ENCODE assay signal across 12 cellular contexts in the genomic region with DNA sequence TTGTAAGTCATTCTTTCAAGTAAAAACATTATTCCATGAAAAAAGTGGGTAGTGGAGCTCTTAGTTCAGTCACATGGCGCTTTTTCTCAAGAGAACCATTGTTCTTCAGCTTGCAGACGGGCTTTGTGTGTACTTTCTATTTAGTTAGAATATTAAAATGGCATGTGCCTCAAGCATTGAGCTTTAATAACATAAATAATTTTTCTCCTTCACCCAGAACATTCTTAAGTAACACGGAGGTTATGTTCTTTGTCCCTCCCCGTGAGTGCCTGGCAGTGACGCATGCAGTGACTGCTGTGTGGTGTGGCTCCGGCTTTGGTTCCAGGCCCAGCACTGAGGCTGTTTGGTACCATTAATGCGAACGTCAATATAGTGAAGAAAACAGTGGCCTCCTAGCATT.
A peak's percentile ranks its signal among the peaks of the same experiment; 100 is the strongest.
DNase-seq lines count a peak whose midpoint lies in the region; ATAC-seq lines count a peak whose summit lies in the region.
"Had no signal": no experiment of that assay in that cellular context is flagged by ENCODE, and none has a peak within 500 bp of the region (broad histone marks: within the 10 kb centered on the region; RNA-seq: fewer than 3 reads in every experiment).

No MANE protein-coding gene starts in this region.

- H3K27me3 Mint-ChIP-seq in activated naive CD4-positive, alpha-beta T cell treated with anti-CD3 and anti-CD28 coated beads for 36 hours (ENCODE audit: low read depth): peaks cover 5% of the 10 kb centered on the region

- in situ Hi-C loops in SK-MEL-5 (cut with HindIII; ENCODE audit: low pct_unique_long_range_greater_than_20kb, low sequenced_read_pairs): no loop called here

- CTCF ChIA-PET in activated naive CD4-positive, alpha-beta T cell treated with anti-CD3 and anti-CD28 coated beads for 36 hours (lab: Charles Lee): no interaction called here

- no peak overlapping the region for H3K4me3 Mint-ChIP-seq in activated naive CD4-positive, alpha-beta T cell treated with anti-CD3 and anti-CD28 coated beads for 36 hours
- H3K4me3 Mint-ChIP-seq: HFFc6 had no signal

- no peaks in the 10 kb centered on the region for H3K9me3 Mint-ChIP-seq in activated naive CD4-positive, alpha-beta T cell treated with anti-CD3 and anti-CD28 coated beads for 36 hours

- H3K36me3 Mint-ChIP-seq in activated naive CD4-positive, alpha-beta T cell treated with anti-CD3 and anti-CD28 coated beads for 36 hours (ENCODE audit: low read depth): no peaks in the 10 kb centered on the region

- H3K27ac ChIP-seq in cingulate gyrus (ENCODE audit: low read depth, low read length): peak overlapping the region; percentile 21
- H3K27ac ChIP-seq: BLaER1, HL-60, PC-9 had no signal

- intact Hi-C loops in activated naive CD4-positive, alpha-beta T cell treated with anti-CD3 and anti-CD28 coated beads for 36 hours (cut with micrococcal nuclease): no loop called here

- H3K27ac Mint-ChIP-seq in activated naive CD4-positive, alpha-beta T cell treated with anti-CD3 and anti-CD28 coated beads for 36 hours: no peak overlapping the region
- H3K27ac Mint-ChIP-seq: HFFc6 had no signal

- ATAC-seq in GM18873 (IDR thresholded peaks at IDR 0.05; ENCODE audit: low FRiP score, unreplicated experiment): no peak

- no peaks in the 10 kb centered on the region for H3K4me1 Mint-ChIP-seq in activated naive CD4-positive, alpha-beta T cell treated with anti-CD3 and anti-CD28 coated beads for 36 hours (ENCODE audit: low read depth)

- DNase-seq in SK-MEL-5 (ENCODE audit: low read depth, low spot score): peak; percentile 94
- peak in 32 of 51 donors; percentile 16 to 76 (median 50) for DNase-seq in hypothalamus (lab: John Stamatoyannopoulos, UW)
- DNase-seq in superior temporal gyrus (ENCODE audit: extremely low spot score): peak; percentile 62
- DNase-seq in activated naive CD4-positive, alpha-beta T cell treated with anti-CD3 and anti-CD28 coated beads for 36 hours: no peak
- no peak for DNase-seq in NCI-H1436 (lab: John Stamatoyannopoulos, UW)
- DNase-seq: HFFc6, NCI-H1694 treated with DMSO at 0.1 percent for 48 hours, PC-9 had no signal

Comparison
In these comparisons a context has a peak if more than half of its experiments do, and no peak if none do; other contexts are left out.
1. DNase-seq: peak in SK-MEL-5 (single experiment), hypothalamus (32 of 51) and superior temporal gyrus (single experiment); none in activated naive CD4-positive, alpha-beta T cell treated with anti-CD3 and anti-CD28 coated beads for 36 hours (single experiment) and NCI-H1436 (single experiment).